8 cellular contexts compared by ENCODE assay signal in the genomic region with DNA sequence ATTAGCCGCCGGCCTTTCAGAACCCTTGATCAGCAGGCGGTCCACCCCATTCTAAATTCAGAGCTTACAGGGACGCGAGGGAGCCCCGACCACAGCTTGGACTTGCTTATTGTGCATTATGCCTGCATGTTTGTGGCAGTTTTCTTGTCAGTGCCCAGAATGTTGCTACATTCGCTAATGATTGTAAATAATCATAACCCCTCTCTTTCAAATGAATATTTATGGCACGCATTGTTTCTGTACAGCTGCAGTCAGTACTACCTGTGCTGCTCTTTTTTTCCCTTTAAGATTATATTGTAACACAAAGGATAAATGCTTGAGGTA. TPM values are rescaled to one million over a fixed set of nuclear protein-coding genes. Genes with fewer than 3 reads are reported as not detected.
DNase-seq lines count a peak whose midpoint lies in the region; ATAC-seq and TF ChIP-seq lines count a peak whose summit lies in the region.

No MANE protein-coding gene starts in this region.

- H3K4me1 ChIP-seq in esophagus squamous epithelium = peaks cover 17 to 71% (median 28%) of the 10 kb centered on the region in 3 donors

- no peak overlapping the region for H3K27ac ChIP-seq in SK-N-MC
- H3K27ac ChIP-seq in esophagus squamous epithelium = peak overlapping the region in 3 of 4 donors; percentile 99

- H3K36me3 ChIP-seq in GM06990 (ENCODE audit: control insufficient read depth, insufficient read depth, low read length) (no peaks in the 10 kb centered on the region), SK-N-MC (ENCODE audit: insufficient read depth, low read length) (peaks cover 5% of the 10 kb centered on the region; the same call in 1 of the 2 replicates), esophagus squamous epithelium (no peaks in the 10 kb centered on the region)

- H3K4me3 ChIP-seq in GM06990 (replicated peaks; ENCODE audit: low read depth, low read length) = 0 out of 2 replicates have a peak overlapping the region, but pooled peaks have one; percentile 37
- H3K4me3 ChIP-seq in SK-N-MC = peak overlapping the region; percentile 94
- H3K4me3 ChIP-seq in esophagus squamous epithelium = peak overlapping the region; percentile 75 to 96 (median 89)
- H3K4me3 ChIP-seq in retinal pigment epithelial cell (ENCODE audit: low read length) = peak overlapping the region; percentile 38
- no peak overlapping the region for H3K4me3 ChIP-seq in lower leg skin (ENCODE audit: low read depth, poor library complexity, severe bottlenecking)

- no peaks in the 10 kb centered on the region for H3K9me3 ChIP-seq in SK-N-MC (ENCODE audit: low read depth, low read length)
- no peaks in the 10 kb centered on the region for H3K9me3 ChIP-seq in esophagus squamous epithelium

- DNase-seq in GM06990 (ENCODE audit: extremely low read depth, insufficient read length) = no peak
- DNase-seq in SK-N-MC (ENCODE audit: low read depth, low spot score) = no peak
- no peak for DNase-seq in esophagus squamous epithelium (lab: John Stamatoyannopoulos, UW)
- DNase-seq in retinal pigment epithelial cell (ENCODE audit: low read depth) = no peak
- no peak for DNase-seq in GM19240 (ENCODE audit: insufficient read length, low spot score)
- DNase-seq in lower leg skin (ENCODE audit: low spot score in 2 of 2) = no peak

- no peaks in the 10 kb centered on the region for H3K27me3 ChIP-seq in GM06990 (replicated peaks; ENCODE audit: control insufficient read depth, insufficient read depth, low read length)
- H3K27me3 ChIP-seq in esophagus squamous epithelium = no peaks in the 10 kb centered on the region

- TF ChIP-seq CTCF in GM06990 (IDR thresholded peaks at IDR 0.05; ENCODE audit: insufficient read depth, low read length, poor library complexity, severe bottlenecking) (no peak), esophagus squamous epithelium (IDR thresholded peaks at IDR 0.05) (peak in 1 of 6 experiments; percentile 40), retinal pigment epithelial cell (conservative IDR thresholded peaks at IDR 0.05; ENCODE audit: low read depth, low read length) (no peak), lower leg skin (IDR thresholded peaks at IDR 0.05) (no peak)

- ATAC-seq in HG03460 (IDR thresholded peaks at IDR 0.05; ENCODE audit: unreplicated experiment) (no peak), HG02763 (IDR thresholded peaks at IDR 0.05; ENCODE audit: unreplicated experiment) (no peak)

- TF ChIP-seq POLR2A in esophagus squamous epithelium (IDR thresholded peaks at IDR 0.05) (no peak), lower leg skin (IDR thresholded peaks at IDR 0.05) (no peak)

- H3K9ac ChIP-seq in SK-N-MC (ENCODE audit: insufficient read length) = peak overlapping the region; percentile 46

- intact Hi-C loops in esophagus squamous epithelium (cut with DNase I) = no loop called here
- intact Hi-C loops in lower leg skin (cut with DNase I; ENCODE audit: low total_unique reads) = no loop called here

- WGBS in esophagus squamous epithelium, 2 donors = 10 to 18% methylated on average over 4 to 7 of the region's 8 CpGs
- 5 to 6% methylated on average over 8 of the region's 8 CpGs for WGBS in lower leg skin, 2 donors

RNA-seq across cellular contexts. Expression of a gene that starts 0.3 kb away (rescaled TPM):
- total RNA-seq in esophagus squamous epithelium = 10 to 100 TPM; 36.6 to 61.2 (median 46.2) TPM
- 100 to 1,000 TPM in 2 of 4 donors, 10 to 100 TPM in 2; 68.1 to 148 (median 92.6) TPM for total RNA-seq in lower leg skin

RNA-seq across cellular contexts. Expression of a gene that starts 4.5 kb away (rescaled TPM):
- total RNA-seq in esophagus squamous epithelium = 10 to 100 TPM; 11.5 to 39.9 (median 21.4) TPM
- 10 to 100 TPM; 13.9 to 24.2 (median 22.0) TPM for total RNA-seq in lower leg skin

RNA-seq across cellular contexts. Expression of a gene that starts 44.8 kb away (rescaled TPM):
- 1 to 10 TPM in 3 of 4 donors, under 1 TPM in 1; 0.64 to 7.3 (median 4.8) TPM for total RNA-seq in esophagus squamous epithelium
- total RNA-seq in lower leg skin = 1 to 10 TPM; 5.1 to 9.5 (median 6.3) TPM
